29 cellular contexts compared by ENCODE assay signal in the genomic region with DNA sequence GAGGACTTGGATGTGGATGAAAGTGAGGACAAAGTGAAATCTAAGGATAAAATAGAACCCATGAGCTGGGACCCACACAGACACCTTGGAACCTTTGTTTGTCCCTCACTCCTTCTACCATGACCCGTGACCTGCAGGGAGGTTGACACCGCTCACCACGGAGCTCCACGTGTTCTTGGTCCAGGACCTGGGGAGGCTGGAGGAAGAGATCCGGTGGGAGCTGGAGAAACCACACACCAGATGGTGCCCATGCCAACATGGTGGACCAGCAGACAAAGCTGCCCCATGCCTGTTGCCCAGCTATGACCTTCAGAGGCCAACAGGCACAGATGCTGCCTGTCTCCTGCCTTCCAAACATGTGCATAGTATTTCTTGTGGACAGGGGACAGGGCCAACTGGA.
"Had no signal": no experiment of that assay in that cellular context is flagged by ENCODE, and none has a peak within 500 bp of the region (broad histone marks: within the 10 kb centered on the region; RNA-seq: fewer than 3 reads in every experiment).

No MANE protein-coding gene starts in this region.

- ATAC-seq: activated CD4-positive, alpha-beta T cell treated with anti-CD3 and anti-CD28 coated beads for 36 hours; activated CD4-positive, CD25-positive, alpha-beta regulatory T cell treated with anti-CD3 and anti-CD28 coated beads, Interleukin-2, amount 50 U/mL, for 24 hours; activated CD8-positive, alpha-beta T cell treated with anti-CD3 and anti-CD28 coated beads, Interleukin-2, amount 10 ng/mL, durations not matched to agents 7 days and 5 days; PC-3; WTC11 had no signal

- H3K27ac ChIP-seq: ascending aorta, cardiac muscle cell, Peyer's patch, SJSA1 had no signal

- H3K4me1 ChIP-seq: ascending aorta, Peyer's patch, SJSA1 had no signal

- H3K4me3 ChIP-seq: ascending aorta, cardiac muscle cell, Peyer's patch, SJSA1 had no signal

- H3K9me3 ChIP-seq: ascending aorta, Peyer's patch, SK-N-SH had no signal

- DNase-seq: activated CD4-positive, alpha-beta T cell treated with anti-CD3 and anti-CD28 coated beads for 36 hours; activated CD4-positive, alpha-beta T cell treated with anti-CD3 and anti-CD28 coated beads, Interleukin-2, amount 10 ng/mL, durations not matched to agents 7 days and 5 days; activated CD4-positive, alpha-beta T cell treated with anti-CD3 and anti-CD28 coated beads, Interleukin-2, amount 50 U/mL, for 48 hours; activated CD8-positive, alpha-beta T cell treated with anti-CD3 and anti-CD28 coated beads, Interleukin-2, amount 10 ng/mL, durations not matched to agents 7 days and 5 days; activated gamma-delta T cell; activated naive CD4-positive, alpha-beta T cell treated with Interleukin-2 at 50 U/mL for 16 hours; activated naive CD8-positive, alpha-beta T cell treated with anti-CD3 and anti-CD28 coated beads, Interleukin-2, amount 10 ng/mL, durations not matched to agents 7 days and 5 days; activated T-cell treated with anti-CD3 and anti-CD28 coated beads, Interleukin-2, amount 50 U/mL, for 24 hours; amygdala; Karpas-422; KBM-7; NCI-H1105; NCI-H1417 treated with DMSO at 0.1 percent for 48 hours; NCI-H187 treated with DMSO at 0.1 percent for 48 hours; NCI-H2081; NCI-H226; NCI-H446 treated with DMSO at 0.1 percent for 48 hours; NCI-H69; NCI-H82; PC-3; Peyer's patch; RPMI8226; SHP77 treated with DMSO at 0.1 percent for 48 hours; SK-N-SH had no signal

- H3K36me3 ChIP-seq: ascending aorta, cardiac muscle cell, Peyer's patch, SJSA1 had no signal

- H3K27me3 ChIP-seq: ascending aorta, cardiac muscle cell, Peyer's patch, SJSA1 had no signal
